Comparison of ENCODE assay signal across 1 cellular context in the genomic region with DNA sequence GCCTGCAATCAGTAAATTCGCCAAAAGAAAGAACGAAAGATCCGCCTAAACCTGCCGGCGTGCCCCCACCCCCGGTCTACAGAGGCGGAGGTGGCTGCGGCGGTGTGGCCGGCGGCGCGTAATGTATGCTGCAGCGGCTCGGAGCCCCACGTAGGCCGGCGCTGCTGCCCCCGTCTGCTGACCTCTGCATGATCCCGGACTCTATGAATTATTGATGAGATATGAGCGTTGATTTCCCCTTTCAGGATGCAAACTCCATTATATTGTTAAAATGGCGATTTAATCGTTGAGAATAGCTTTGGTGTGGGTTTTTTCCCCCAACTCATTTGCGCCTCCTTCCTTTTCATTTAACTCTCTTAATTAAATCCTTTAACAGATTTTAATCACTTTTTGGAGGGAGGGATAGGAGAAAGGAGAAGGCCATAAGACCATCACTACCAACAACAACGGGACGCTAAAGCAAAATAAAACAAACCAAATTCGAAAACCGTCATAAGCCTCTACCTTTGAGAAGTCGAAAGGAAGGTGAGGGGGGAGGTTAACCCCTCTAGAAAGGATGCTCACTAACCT.
A peak's percentile ranks its signal among the peaks of the same experiment; 100 is the strongest.
TF ChIP-seq lines count a peak whose summit lies in the region.

No MANE protein-coding gene starts in this region.

TF ChIP-seq in H1, 55 proteins besides CTCF, POLR2A, EP300 and RAD21:
- TF ChIP-seq MAX (IDR thresholded peaks at IDR 0.05) (no peak), EZH2 (IDR thresholded peaks at IDR 0.05; ENCODE audit: low read depth, low read length, severe bottlenecking) (peak; percentile 99), KDM4A (IDR thresholded peaks at IDR 0.05; ENCODE audit: low read depth, low read length, severe bottlenecking) (no peak), POU5F1 (IDR thresholded peaks at IDR 0.05; ENCODE audit: low read depth, low read length) (no peak), SUZ12 (IDR thresholded peaks at IDR 0.05; ENCODE audit: low read length) (peak; percentile 84), RNF2 (IDR thresholded peaks at IDR 0.05; ENCODE audit: borderline replicate concordance, low read depth, low read length, missing control alignments, poor library complexity, severe bottlenecking) (peak; percentile 92), CBX8 (IDR thresholded peaks at IDR 0.05; ENCODE audit: borderline replicate concordance, low read depth, low read length) (peak; percentile 77; the same call in 1 of the 2 replicates)
TF ChIP-seq in H1: peak in this region for 4.
